19 cellular contexts compared by ENCODE assay signal in genomic region chr19:16216744-16217670, GRCh38. TPM values are rescaled to one million over a fixed set of nuclear protein-coding genes. Genes with fewer than 3 reads are reported as not detected.
DNase-seq lines count a peak whose midpoint lies in the region; ATAC-seq and TF ChIP-seq lines count a peak whose summit lies in the region.
"Had no signal": no experiment of that assay in that cellular context is flagged by ENCODE, and none has a peak within 500 bp of the region (broad histone marks: within the 10 kb centered on the region; RNA-seq: fewer than 3 reads in every experiment).

No MANE protein-coding gene starts in this region.

- H3K9me3 ChIP-seq in HEK293 (ENCODE audit: control insufficient read depth, insufficient read depth, low read depth, low read length): no peaks in the 10 kb centered on the region
- peaks cover 0 to 29% of the 10 kb centered on the region in 2 donors for H3K9me3 ChIP-seq in left lung

- intact Hi-C loops in activated B cell treated with CpG ODN at 0.5 μM for 24 hours (cut with micrococcal nuclease) (no loop called here), left lung (cut with DNase I) (no loop called here)

- H3K4me3 Mint-ChIP-seq in activated B cell treated with CpG ODN at 0.5 μM for 24 hours: no peak overlapping the region

- ATAC-seq in activated B cell treated with CpG ODN at 0.5 μM for 24 hours (ENCODE audit: low read depth): no peak
- ATAC-seq in left lung: peak; percentile 37
- no peak for ATAC-seq in GM19351 (IDR thresholded peaks at IDR 0.05; ENCODE audit: unreplicated experiment)
- ATAC-seq: GM12878, HCT116 had no signal

- CTCF ChIA-PET in HEK293 (lab: Yijun Ruan, JAX): no interaction called here
- CTCF ChIA-PET in activated B cell treated with CpG ODN at 0.5 μM for 24 hours (lab: Charles Lee): no interaction called here

- H3K27ac ChIP-seq in HEK293 (ENCODE audit: extremely low read depth, low read depth, low read length): no peak overlapping the region
- no peak overlapping the region for H3K27ac ChIP-seq in left lung
- H3K27ac ChIP-seq: ascending aorta, lower lobe of right lung had no signal

- H3K9me3 Mint-ChIP-seq in activated B cell treated with CpG ODN at 0.5 μM for 24 hours: peaks cover 6% of the 10 kb centered on the region

- H3K36me3 Mint-ChIP-seq in activated B cell treated with CpG ODN at 0.5 μM for 24 hours (ENCODE audit: low read depth): peaks cover 81% of the 10 kb centered on the region

- POLR2A ChIA-PET in HEK293 (lab: Yijun Ruan, JAX) (no interaction called here), activated B cell treated with CpG ODN at 0.5 μM for 24 hours (lab: Charles Lee) (no interaction called here)

- H3K4me1 Mint-ChIP-seq in activated B cell treated with CpG ODN at 0.5 μM for 24 hours: peaks cover 34% of the 10 kb centered on the region

- H3K4me3 ChIP-seq in HEK293 (ENCODE audit: low read depth, low read length): no peak overlapping the region
- H3K4me3 ChIP-seq in left lung: no peak overlapping the region
- H3K4me3 ChIP-seq: ascending aorta, GM12878, lower lobe of right lung had no signal

- H3K4me1 ChIP-seq in HEK293 (ENCODE audit: control insufficient read depth, insufficient read depth, low read length) (no peaks in the 10 kb centered on the region), left lung (peaks cover 0 to 7% of the 10 kb centered on the region in 2 donors)
- H3K4me1 ChIP-seq: ascending aorta, lower lobe of right lung had no signal

- DNase-seq in COR-L47 (lab: John Stamatoyannopoulos, UW): peak; percentile 47
- no peak for DNase-seq in activated B cell treated with CpG ODN at 0.5 μM for 24 hours
- no peak for DNase-seq in left lung
- no peak for DNase-seq in OCI-M2 (lab: John Stamatoyannopoulos, UW; ENCODE audit: unreplicated experiment)
- DNase-seq in OCI-M1 (lab: John Stamatoyannopoulos, UW): no peak
- DNase-seq in NOMO-1 treated with dmso at 0.1 percent for 144 hours (lab: John Stamatoyannopoulos, UW; ENCODE audit: unreplicated experiment): no peak
- DNase-seq: effector CD4-positive, alpha-beta T cell; IMR-90; lower lobe of right lung; NCI-H446 had no signal

- H3K27me3 ChIP-seq in left lung: no peaks in the 10 kb centered on the region
- H3K27me3 ChIP-seq: ascending aorta had no signal

- H3K27me3 Mint-ChIP-seq in activated B cell treated with CpG ODN at 0.5 μM for 24 hours: no peaks in the 10 kb centered on the region

- H3K27ac Mint-ChIP-seq in activated B cell treated with CpG ODN at 0.5 μM for 24 hours: peak overlapping the region; percentile 62

- TF ChIP-seq CTCF in HEK293 (tag by site-specific recombination; IDR thresholded peaks at IDR 0.05): no peak
- no peak for TF ChIP-seq CTCF in activated B cell treated with CpG ODN at 0.5 μM for 24 hours (IDR thresholded peaks at IDR 0.05)
- no peak for TF ChIP-seq CTCF in left lung (IDR thresholded peaks at IDR 0.05)

- peaks cover 13 to 55% of the 10 kb centered on the region in 2 experiments for H3K36me3 ChIP-seq in HEK293 (ENCODE audit: control insufficient read depth in 2 of 2, insufficient read depth in 1 of 2, low read length in 2 of 2)
- peaks cover 0 to 86% of the 10 kb centered on the region in 2 donors for H3K36me3 ChIP-seq in left lung

TF ChIP-seq in HEK293, 187 proteins besides CTCF, POLR2A, EP300 and RAD21:
- TF ChIP-seq ZNF394 (tag by site-specific recombination; IDR thresholded peaks at IDR 0.05; ENCODE audit: borderline replicate concordance) (no peak), EGR2 (tag by site-specific recombination; IDR thresholded peaks at IDR 0.05; ENCODE audit: low read depth) (peak; percentile 17; the same call in 1 of the 2 replicates)

RNA-seq across cellular contexts. Expression of gene AP1M1, which starts 19.3 kb away (rescaled TPM):
- total RNA-seq in activated B cell treated with CpG ODN at 0.5 μM for 24 hours (82.6 and 87.5 TPM in 2 replicates), left lung (10 to 100 TPM; 72.1 to 73.9 TPM)

RNA-seq across cellular contexts. Expression of gene FAM32A, which starts 31.8 kb away (rescaled TPM):
- total RNA-seq in activated B cell treated with CpG ODN at 0.5 μM for 24 hours: 52.2 and 53.5 TPM in 2 replicates
- 10 to 100 TPM; 57.1 to 62.3 TPM for total RNA-seq in left lung

RNA-seq across cellular contexts. Expression of gene CIB3, which starts 43.7 kb away (rescaled TPM):
- total RNA-seq in activated B cell treated with CpG ODN at 0.5 μM for 24 hours (not detected in 2 replicates), left lung (not detected)
- total RNA-seq: ascending aorta, glomerular endothelial cell, GM12878, IMR-90, lower lobe of right lung, osteocyte, SK-MEL-5, subcutaneous adipose tissue had no signal
